Comparison of ENCODE assay signal across 31 cellular contexts in genomic region chr11:43968719-43969118, GRCh38. TPM values are rescaled to one million over a fixed set of nuclear protein-coding genes. Genes with fewer than 3 reads are reported as not detected.
"Had no signal": no experiment of that assay in that cellular context is flagged by ENCODE, and none has a peak within 500 bp of the region (broad histone marks: within the 10 kb centered on the region; RNA-seq: fewer than 3 reads in every experiment).

No MANE protein-coding gene starts in this region.

- H3K9me3 Mint-ChIP-seq: central memory CD8-positive, alpha-beta T cell had no signal

- ATAC-seq: foreskin keratinocyte; gastroesophageal sphincter; left colon; mucosa of descending colon; stimulated activated memory B cell treated with anti-CD40 and anti-IgM and Interleukin-4, amounts not matched to agents 10 μg/mL and 1 μg/mL and 100 μg/mL, for 72 hours; stimulated activated naive CD8-positive, alpha-beta T cell treated with anti-CD3 and anti-CD28 coated beads, Interleukin-15, Interleukin-2, amounts not matched to agents 100 U/mL and 50 U/mL, for 24 hours had no signal

- DNase-seq: colonic mucosa; dermis blood vessel endothelial cell; effector memory CD4-positive, alpha-beta T cell; foreskin keratinocyte; immature natural killer cell; islet precursor cell; kidney glomerular epithelial cell; left colon; mucosa of descending colon; naive B cell; occipital lobe; pancreas; right cardiac atrium; spleen; stimulated activated CD4-positive, alpha-beta T cell treated with anti-CD3 and anti-CD28 coated beads, Interleukin-4, amount 100 ng/mL, for 4 hours; stimulated activated naive CD8-positive, alpha-beta T cell treated with anti-CD3 and anti-CD28 coated beads, Interleukin-15, Interleukin-2, amounts not matched to agents 100 U/mL and 50 U/mL, for 24 hours; testis; upper lobe of left lung had no signal

- H3K27me3 ChIP-seq: colonic mucosa, esophagus muscularis mucosa, gastroesophageal sphincter, pancreas, testis, tibial nerve, upper lobe of left lung had no signal

- H3K27ac ChIP-seq: colonic mucosa, esophagus muscularis mucosa, foreskin keratinocyte, gastroesophageal sphincter, pancreas, skin epidermis, testis, upper lobe of left lung had no signal

- FAIRE-seq: endothelial cell of umbilical vein, pancreas, urothelium cell line had no signal

- H3K4me1 ChIP-seq: colonic mucosa, foreskin keratinocyte, pancreas had no signal

- H3K4me3 ChIP-seq: colonic mucosa, esophagus muscularis mucosa, gastroesophageal sphincter, lung, mucosa of descending colon, pancreas, skin epidermis, spleen, testis, tibial nerve, upper lobe of left lung had no signal

- H3K27ac Mint-ChIP-seq: immature natural killer cell; memory B cell; mesothelial cell of epicardium; naive B cell; progenitor cell of endocrine pancreas; stimulated activated memory B cell treated with anti-CD40 and anti-IgM and Interleukin-4, amounts not matched to agents 10 μg/mL and 1 μg/mL and 100 μg/mL, for 72 hours had no signal

- H3K4me3 Mint-ChIP-seq: central memory CD8-positive, alpha-beta T cell; immature natural killer cell; memory B cell; mesothelial cell of epicardium; naive B cell; nephron; stimulated activated memory B cell treated with anti-CD40 and anti-IgM and Interleukin-4, amounts not matched to agents 10 μg/mL and 1 μg/mL and 100 μg/mL, for 72 hours had no signal

- H3K9me3 ChIP-seq: colonic mucosa, esophagus muscularis mucosa, mucosa of descending colon, pancreas, testis, upper lobe of left lung had no signal

- H3K4me1 Mint-ChIP-seq: central memory CD8-positive, alpha-beta T cell; immature natural killer cell; memory B cell; naive B cell; stimulated activated memory B cell treated with anti-CD40 and anti-IgM and Interleukin-4, amounts not matched to agents 10 μg/mL and 1 μg/mL and 100 μg/mL, for 72 hours had no signal

- H3K36me3 ChIP-seq: colonic mucosa, esophagus muscularis mucosa, gastroesophageal sphincter, pancreas, spleen, tibial nerve, upper lobe of left lung had no signal

- H3K36me3 Mint-ChIP-seq: immature natural killer cell; memory B cell; mesothelial cell of epicardium; naive B cell; stimulated activated memory B cell treated with anti-CD40 and anti-IgM and Interleukin-4, amounts not matched to agents 10 μg/mL and 1 μg/mL and 100 μg/mL, for 72 hours had no signal

RNA-seq across cellular contexts. Expression of gene C11orf96, which starts 26.3 kb away (rescaled TPM):
- total RNA-seq: foreskin keratinocyte had no signal
- polyA plus RNA-seq: foreskin keratinocyte, immature natural killer cell had no signal
